Comparison of ENCODE assay signal across 16 cellular contexts in the genomic region with DNA sequence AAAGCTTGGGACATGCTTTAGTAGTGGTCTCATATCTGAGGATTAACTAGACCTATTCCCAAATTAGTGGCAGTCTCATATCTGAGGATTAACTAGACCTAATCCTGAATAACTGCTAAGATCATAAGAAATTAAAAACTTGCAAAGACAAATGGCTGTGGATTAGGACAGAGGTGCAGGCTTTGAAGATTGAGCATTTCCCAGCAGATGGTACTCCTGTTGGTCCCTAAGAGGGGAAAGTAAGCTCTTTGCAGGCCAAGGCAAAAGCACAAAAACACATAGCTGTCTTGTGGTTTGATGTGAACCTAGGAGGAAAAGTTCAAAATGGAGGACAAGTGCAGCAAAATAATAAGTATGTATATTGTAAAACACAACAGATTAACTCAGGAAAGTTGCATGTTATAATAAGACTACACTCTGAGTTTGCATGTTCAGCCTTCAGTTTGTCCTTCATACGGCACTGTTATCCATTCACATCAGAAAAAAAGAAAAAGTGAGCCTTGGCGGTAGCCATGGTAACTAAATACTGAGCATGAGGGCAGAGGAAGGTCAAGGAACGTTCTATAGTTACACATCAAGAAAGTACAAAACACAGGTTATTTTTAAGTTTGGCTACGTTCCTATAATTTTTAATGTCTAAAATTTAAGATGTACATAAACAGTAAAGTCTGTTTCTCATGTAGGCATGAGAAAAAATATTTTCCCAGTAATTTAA.
DNase-seq lines count a peak whose midpoint lies in the region; ATAC-seq and TF ChIP-seq lines count a peak whose summit lies in the region.
"Had no signal": no experiment of that assay in that cellular context is flagged by ENCODE, and none has a peak within 500 bp of the region (broad histone marks: within the 10 kb centered on the region; RNA-seq: fewer than 3 reads in every experiment).

No MANE protein-coding gene starts in this region.

- H3K9me3 ChIP-seq in heart left ventricle (no peaks in the 10 kb centered on the region), osteoblast (ENCODE audit: low read depth, low read length) (no peaks in the 10 kb centered on the region), MG63 (no peaks in the 10 kb centered on the region)
- H3K9me3 ChIP-seq: Peyer's patch, right lobe of liver had no signal

- intact Hi-C loops in Right ventricle myocardium inferior (cut with DNase I), result no loop called here
- intact Hi-C loops in cardiac septum (cut with DNase I), result no loop called here
- intact Hi-C loops in heart left ventricle (cut with DNase I), result loop anchor here in 4 of 10 donors (1.0 to 10.0 kb wide), 4 partner anchors 56 to 64 kb away; partner anchors contain the start of gene FILIP1 (in 1 of the 4)

- no peaks in the 10 kb centered on the region for H3K36me3 ChIP-seq in heart left ventricle
- no peaks in the 10 kb centered on the region for H3K36me3 ChIP-seq in osteoblast (ENCODE audit: insufficient read depth, low read length)
- H3K36me3 ChIP-seq in MG63, result no peaks in the 10 kb centered on the region
- H3K36me3 ChIP-seq: Peyer's patch, right lobe of liver had no signal

- H3K79me2 ChIP-seq in osteoblast (ENCODE audit: insufficient read depth, low read length), result no peaks in the 10 kb centered on the region

- 19 to 28% (median 25%) methylated on average over 4 of the region's 4 CpGs for WGBS in heart left ventricle, 4 donors

- H3K4me1 ChIP-seq in heart left ventricle (peaks cover 6 to 79% (median 47%) of the 10 kb centered on the region in 12 donors), osteoblast (ENCODE audit: insufficient read depth, low read length) (peaks cover 2% of the 10 kb centered on the region)
- H3K4me1 ChIP-seq: Peyer's patch, right lobe of liver had no signal

- no peak overlapping the region for H3K4me3 ChIP-seq in heart left ventricle
- no peak overlapping the region for H3K4me3 ChIP-seq in osteoblast (ENCODE audit: insufficient read depth, low read length)
- no peak overlapping the region for H3K4me3 ChIP-seq in MG63
- H3K4me3 ChIP-seq: Peyer's patch, right lobe of liver had no signal

- no peak overlapping the region for H3K4me2 ChIP-seq in osteoblast (ENCODE audit: insufficient read depth, low read length)

- ATAC-seq in Right ventricle myocardium inferior (peak; percentile 32), heart left ventricle (peak in 2 of 4 donors; percentile 29 to 60), HG03571 (IDR thresholded peaks at IDR 0.05; ENCODE audit: unreplicated experiment) (no peak)
- ATAC-seq: right lobe of liver had no signal

- H3K27ac ChIP-seq in heart left ventricle (peak overlapping the region; percentile 23 to 80 (median 66)), osteoblast (ENCODE audit: low read depth, low read length) (no peak overlapping the region)
- H3K27ac ChIP-seq: right lobe of liver had no signal

- TF ChIP-seq POLR2A in heart left ventricle (IDR thresholded peaks at IDR 0.05), result no peak

- H3K27me3 ChIP-seq in heart left ventricle, result no peaks in the 10 kb centered on the region
- H3K27me3 ChIP-seq in osteoblast (ENCODE audit: insufficient read depth, low read length), result no peaks in the 10 kb centered on the region
- H3K27me3 ChIP-seq in MG63, result no peaks in the 10 kb centered on the region
- H3K27me3 ChIP-seq: Peyer's patch, right lobe of liver had no signal

- no peaks in the 10 kb centered on the region for H4K20me1 ChIP-seq in osteoblast (ENCODE audit: insufficient read depth, low read length)

- H2AFZ ChIP-seq in osteoblast (ENCODE audit: low read length), result no peak overlapping the region

- no peak for TF ChIP-seq CTCF in heart left ventricle (IDR thresholded peaks at IDR 0.05)
- no peak for TF ChIP-seq CTCF in osteoblast (IDR thresholded peaks at IDR 0.05; ENCODE audit: extremely low read depth, low read depth, low read length)

- DNase-seq in Right ventricle myocardium inferior (ENCODE audit: missing footprints) (no peak), cardiac septum (ENCODE audit: low spot score) (no peak), heart left ventricle (peak in 1 of 5 donors; percentile 21), osteoblast (ENCODE audit: insufficient read length, low spot score, missing footprints) (peak; percentile 43), NCI-H128 (lab: John Stamatoyannopoulos, UW; ENCODE audit: unreplicated experiment) (no peak), NCI-H226 (no peak), MG63 (no peak)
- DNase-seq: ACHN; activated CD4-positive, alpha-beta T cell treated with anti-CD3 and anti-CD28 coated beads for 1 hour; activated naive CD8-positive, alpha-beta T cell treated with anti-CD3 and anti-CD28 coated beads, Interleukin-2, amount 50 U/mL, for 24 hours; activated T-cell treated with anti-CD3 and anti-CD28 coated beads, Interleukin-2, amount 50 U/mL, for 1 hour; CD8-positive, alpha-beta memory T cell; NCI-H446; Peyer's patch; right lobe of liver had no signal
